Comparison of ENCODE assay signal across 18 cellular contexts in the genomic region with DNA sequence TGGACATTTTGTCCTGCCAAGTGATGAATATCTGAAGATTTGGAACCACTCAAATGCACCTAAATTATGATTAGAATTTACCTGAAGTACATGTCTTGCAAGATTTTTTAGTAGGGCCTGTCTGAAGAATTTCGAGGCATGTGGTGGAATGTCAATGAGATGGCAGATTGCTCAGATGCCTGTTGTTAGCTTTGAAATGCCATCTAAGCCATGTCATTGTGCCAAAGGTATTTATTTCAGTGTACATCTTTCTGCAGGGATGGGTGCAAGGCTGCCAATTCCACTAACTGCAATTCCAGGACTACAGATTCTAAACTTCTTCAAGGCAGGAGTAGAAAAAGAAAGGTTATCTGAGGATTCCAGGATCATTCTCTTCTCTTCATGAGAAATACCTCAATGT. TPM values are rescaled to one million over a fixed set of nuclear protein-coding genes. Genes with fewer than 3 reads are reported as not detected.
DNase-seq lines count a peak whose midpoint lies in the region; ATAC-seq, FAIRE-seq and TF ChIP-seq lines count a peak whose summit lies in the region.
"Had no signal": no experiment of that assay in that cellular context is flagged by ENCODE, and none has a peak within 500 bp of the region (broad histone marks: within the 10 kb centered on the region; RNA-seq: fewer than 3 reads in every experiment).

No MANE protein-coding gene starts in this region.

- peak; percentile 45 to 61 for ATAC-seq in lower lobe of right lung
- ATAC-seq: HepG2 had no signal

- H3K36me3 ChIP-seq in bronchial epithelial cell (ENCODE audit: control insufficient read depth, insufficient read depth, low read length), result no peaks in the 10 kb centered on the region
- no peaks in the 10 kb centered on the region for H3K36me3 ChIP-seq in lower lobe of right lung
- no peaks in the 10 kb centered on the region for H3K36me3 ChIP-seq in brain microvascular endothelial cell (replicated peaks)

- peaks cover 1% of the 10 kb centered on the region for H3K4me1 ChIP-seq in lower lobe of right lung

- no peaks in the 10 kb centered on the region for H3K9me3 ChIP-seq in lower lobe of right lung

- H3K4me3 ChIP-seq in bronchial epithelial cell (ENCODE audit: low read depth, low read length) (no peak overlapping the region), lower lobe of right lung (no peak overlapping the region), foreskin fibroblast (ENCODE audit: low read depth in 1 of 2, low read length in 2 of 2) (no peak overlapping the region), brain microvascular endothelial cell (ENCODE audit: low read depth, low read length) (no peak overlapping the region)

- H3K27me3 ChIP-seq in bronchial epithelial cell (ENCODE audit: control insufficient read depth, insufficient read depth, low read length) (no peaks in the 10 kb centered on the region), lower lobe of right lung (ENCODE audit: low read depth) (no peaks in the 10 kb centered on the region), brain microvascular endothelial cell (replicated peaks) (no peaks in the 10 kb centered on the region)

- TF ChIP-seq CTCF in bronchial epithelial cell (IDR thresholded peaks at IDR 0.05; ENCODE audit: insufficient read depth, low read length, severe bottlenecking) (no peak), lower lobe of right lung (IDR thresholded peaks at IDR 0.05) (no peak), foreskin fibroblast (IDR thresholded peaks at IDR 0.05; ENCODE audit: low read depth, low read length) (no peak), brain microvascular endothelial cell (IDR thresholded peaks at IDR 0.05; ENCODE audit: low read depth, low read length, missing control alignments) (no peak)

- FAIRE-seq in bronchial epithelial cell (lab: Jason Lieb, UNC), result peak; percentile 36
- FAIRE-seq: A204.1, G401.6, GM12891, H1, HepG2, HTR-8/SVneo had no signal

- intact Hi-C loops in lower lobe of right lung (cut with DNase I), result no loop called here

- H3K27ac ChIP-seq in lower lobe of right lung (no peak overlapping the region), brain microvascular endothelial cell (no peak overlapping the region)

- in situ Hi-C loops in brain microvascular endothelial cell (cut with HindIII; ENCODE audit: low pct_ligation_motif_present, low sequenced_read_pairs), result no loop called here

- DNase-seq in bronchial epithelial cell (ENCODE audit: low read depth) (no peak), lower lobe of right lung (no peak), renal cortical epithelial cell (ENCODE audit: low read depth) (peak; percentile 36), foreskin fibroblast (no peak), brain microvascular endothelial cell (no peak), SK-N-DZ (ENCODE audit: low spot score) (no peak)
- no peak for DNase-seq in activated effector memory CD4-positive, alpha-beta T cell treated with Interleukin-2 at 50 U/mL for 16 hours
- DNase-seq: Calu3; CD4-positive, alpha-beta T cell; DMS79; HCEC 1CT; HFFc6 had no signal

RNA-seq across cellular contexts. Expression of gene GNAQ, which starts 9.1 kb away (rescaled TPM):
- total RNA-seq in bronchial epithelial cell (20.2 and 21.3 TPM in 2 replicates), lower lobe of right lung (130 TPM), renal cortical epithelial cell (41.7 and 65.6 TPM in 2 replicates)
- 24.8 and 25.8 TPM in 2 replicates for polyA plus RNA-seq in SK-N-DZ (2014; cell fraction: cytosol; rRNA removed)
- polyA plus RNA-seq in SK-N-DZ (2014; cell fraction: nucleus; rRNA removed), result 11.6 and 14.4 TPM in 2 replicates
